In genomic region chr16:29807426-29808218, GRCh38 we compare ENCODE assay signal across 8 cellular contexts. TPM values are rescaled to one million over a fixed set of nuclear protein-coding genes. Genes with fewer than 3 reads are reported as not detected.
DNase-seq lines count a peak whose midpoint lies in the region.

No MANE protein-coding gene starts in this region.

- no CpG with 5 or more reads among the region's 69 CpGs for WGBS in neuronal stem cell (ENCODE audit: extremely low coverage in 2 of 2, insufficient read length in 2 of 2, insufficient replicate concordance in 1 of 2), 2 donors

- H3K36me3 ChIP-seq in MG63 (peaks cover 49% of the 10 kb centered on the region), SJSA1 (peaks cover 64% of the 10 kb centered on the region), neuronal stem cell (replicated peaks in 1 of 2; ENCODE audit: control insufficient read depth in 2 of 2, insufficient read depth in 2 of 2, low read length in 2 of 2) (peaks cover 35 to 58% of the 10 kb centered on the region in 2 donors), subcutaneous abdominal adipose tissue (ENCODE audit: control insufficient read depth in 5 of 5, insufficient read depth in 5 of 5, low read length in 5 of 5) (peaks cover 0 to 18% (median 15%) of the 10 kb centered on the region in 5 donors)

- peak overlapping the region; percentile 66 for H3K4ac ChIP-seq in neuronal stem cell (ENCODE audit: low read length)

- H3K27me3 Mint-ChIP-seq in activated naive CD4-positive, alpha-beta T cell treated with anti-CD3 and anti-CD28 coated beads for 36 hours (ENCODE audit: low read depth), result no peaks in the 10 kb centered on the region

- H3K4me3 ChIP-seq in MG63 (peak overlapping the region; percentile 72), SJSA1 (peak overlapping the region; percentile 58), neuronal stem cell (ENCODE audit: low read length in 2 of 2) (peak overlapping the region; percentile 64 to 93), subcutaneous abdominal adipose tissue (ENCODE audit: low read depth in 1 of 5, low read length in 5 of 5) (peak overlapping the region; percentile 54 to 70 (median 61))

- H2BK5ac ChIP-seq in neuronal stem cell (ENCODE audit: low read length), result peak overlapping the region; percentile 96

- peak overlapping the region; percentile 99 for H2AK5ac ChIP-seq in neuronal stem cell (ENCODE audit: low read depth, low read length)

- H2BK120ac ChIP-seq in neuronal stem cell (ENCODE audit: low read depth, low read length), result peak overlapping the region; percentile 87

- DNase-seq in NCI-H1417 (lab: John Stamatoyannopoulos, UW) (peak; percentile 70 to 95 (median 80)), NCI-H1417 treated with DMSO at 0.1 percent for 48 hours (lab: John Stamatoyannopoulos, UW) (no peak), MG63 (peak; percentile 96), SJSA1 (ENCODE audit: low read depth in 1 of 2, low spot score in 2 of 2) (peak; percentile 89 to 93), foreskin melanocyte (peak; percentile 91), neuronal stem cell (ENCODE audit: low spot score) (peak; percentile 77)
- DNase-seq in activated naive CD4-positive, alpha-beta T cell treated with anti-CD3 and anti-CD28 coated beads for 36 hours, result peak; percentile 93

- peak overlapping the region; percentile 10 for H4K8ac ChIP-seq in neuronal stem cell (ENCODE audit: low read depth, low read length)

- peaks cover 25% of the 10 kb centered on the region for H3K79me1 ChIP-seq in neuronal stem cell (ENCODE audit: low read depth, low read length)

- no peaks in the 10 kb centered on the region for H3K9me3 Mint-ChIP-seq in activated naive CD4-positive, alpha-beta T cell treated with anti-CD3 and anti-CD28 coated beads for 36 hours

- H3K27ac ChIP-seq in SJSA1, result peak overlapping the region; percentile 20
- H3K27ac ChIP-seq in neuronal stem cell (replicated peaks; ENCODE audit: low read length), result peak overlapping the region; percentile 93
- peak overlapping the region; percentile 70 for H3K27ac ChIP-seq in subcutaneous abdominal adipose tissue (ENCODE audit: low read depth, low read length)

- CTCF ChIA-PET in activated naive CD4-positive, alpha-beta T cell treated with anti-CD3 and anti-CD28 coated beads for 36 hours (lab: Charles Lee), result interaction anchor here (0.5 to 3.0 kb wide), 18 partner anchors 9 to 224 kb away, joined by 3 to 24 read pairs (median 4); partner anchors contain the start of genes ASPHD1, MVP and PAGR1

- no peaks in the 10 kb centered on the region for H3K27me3 ChIP-seq in MG63
- H3K27me3 ChIP-seq in SJSA1 (replicated peaks), result no peaks in the 10 kb centered on the region
- H3K27me3 ChIP-seq in neuronal stem cell (ENCODE audit: control insufficient read depth in 3 of 3, insufficient read depth in 3 of 3, low read depth in 1 of 3, low read length in 3 of 3), result no peaks in the 10 kb centered on the region
- H3K27me3 ChIP-seq in subcutaneous abdominal adipose tissue (ENCODE audit: control insufficient read depth in 5 of 5, insufficient read depth in 4 of 5, low read length in 5 of 5), result no peaks in the 10 kb centered on the region

- H4K91ac ChIP-seq in neuronal stem cell (ENCODE audit: low read depth, low read length, poor library complexity), result no peak overlapping the region

- H2BK12ac ChIP-seq in neuronal stem cell (ENCODE audit: low read length), result peak overlapping the region; percentile 33

- peaks cover 59% of the 10 kb centered on the region for H3K4me1 ChIP-seq in SJSA1 (replicated peaks)
- H3K4me1 ChIP-seq in neuronal stem cell (ENCODE audit: control insufficient read depth in 2 of 2, insufficient read depth in 1 of 2, low read depth in 1 of 2, low read length in 2 of 2), result peaks cover 37 to 40% of the 10 kb centered on the region in 2 donors
- H3K4me1 ChIP-seq in subcutaneous abdominal adipose tissue (ENCODE audit: control insufficient read depth in 5 of 5, insufficient read depth in 5 of 5, low read length in 5 of 5), result peaks cover 3 to 68% (median 60%) of the 10 kb centered on the region in 5 donors

- H3K36me3 Mint-ChIP-seq in activated naive CD4-positive, alpha-beta T cell treated with anti-CD3 and anti-CD28 coated beads for 36 hours (ENCODE audit: low read depth), result peaks cover 47% of the 10 kb centered on the region

- peak overlapping the region; percentile 99 for H3K4me3 Mint-ChIP-seq in activated naive CD4-positive, alpha-beta T cell treated with anti-CD3 and anti-CD28 coated beads for 36 hours

- peak overlapping the region; percentile 98 for H3K18ac ChIP-seq in neuronal stem cell (ENCODE audit: low read length)

- intact Hi-C loops in activated naive CD4-positive, alpha-beta T cell treated with anti-CD3 and anti-CD28 coated beads for 36 hours (cut with micrococcal nuclease), result loop anchor here (1.0 to 5.0 kb wide), 10 partner anchors 9 to 985 kb away; partner anchors contain the start of genes ALDOA, ATXN2L, C16orf54 and C16orf92

- H3K23ac ChIP-seq in neuronal stem cell (ENCODE audit: low read depth, low read length, poor library complexity), result peak overlapping the region; percentile 92

- peak overlapping the region; percentile 98 for H3K14ac ChIP-seq in neuronal stem cell (ENCODE audit: low read length)

- H2AFZ ChIP-seq in neuronal stem cell (ENCODE audit: low read length), result peak overlapping the region; percentile 15

- H3K27ac Mint-ChIP-seq in activated naive CD4-positive, alpha-beta T cell treated with anti-CD3 and anti-CD28 coated beads for 36 hours, result peak overlapping the region; percentile 99

- peak overlapping the region; percentile 91 for H3K4me2 ChIP-seq in neuronal stem cell (ENCODE audit: insufficient read depth, low read length, poor library complexity, severe bottlenecking)

- H3K9ac ChIP-seq in neuronal stem cell (ENCODE audit: low read depth, low read length, poor library complexity) (peak overlapping the region; percentile 98), subcutaneous abdominal adipose tissue (ENCODE audit: low read length in 5 of 5) (peak overlapping the region in 3 of 5 donors; percentile 68 to 75 (median 69))

- H2BK15ac ChIP-seq in neuronal stem cell (ENCODE audit: low read length), result peak overlapping the region; percentile 85

- H3K9me3 ChIP-seq in MG63 (no peaks in the 10 kb centered on the region), SJSA1 (replicated peaks) (no peaks in the 10 kb centered on the region), neuronal stem cell (replicated peaks in 1 of 2; ENCODE audit: control insufficient read depth in 2 of 2, insufficient read depth in 1 of 2, low read depth in 1 of 2, low read length in 2 of 2) (peaks cover 0 to 2% of the 10 kb centered on the region in 2 donors), subcutaneous abdominal adipose tissue (ENCODE audit: control insufficient read depth in 5 of 5, low read length in 5 of 5) (no peaks in the 10 kb centered on the region)

- H3K4me1 Mint-ChIP-seq in activated naive CD4-positive, alpha-beta T cell treated with anti-CD3 and anti-CD28 coated beads for 36 hours (ENCODE audit: low read depth), result peaks cover 50% of the 10 kb centered on the region

RNA-seq across cellular contexts. Expression of gene MAZ, which starts 1.3 kb away (rescaled TPM):
- 331 and 420 TPM in 2 replicates for total RNA-seq in MG63 (2014; rRNA removed; shearing (Covaris generic); ENCODE audit: low replicate concordance)
- 237 and 331 TPM in 2 replicates for total RNA-seq in SJSA1 (2014; rRNA removed; shearing (Covaris generic))
- 100 to 1,000 TPM; 290 to 330 TPM for total RNA-seq in activated naive CD4-positive, alpha-beta T cell treated with anti-CD3 and anti-CD28 coated beads for 36 hours
- 202 TPM for polyA plus RNA-seq in neuronal stem cell (2013, experiment 1 of 2)
- polyA plus RNA-seq in neuronal stem cell (2013, experiment 2 of 2), result 199 TPM

RNA-seq across cellular contexts. Expression of gene PRRT2, which starts 4.4 kb away (rescaled TPM):
- total RNA-seq in MG63 (2014; rRNA removed; shearing (Covaris generic); ENCODE audit: low replicate concordance), result not detected in 2 replicates
- total RNA-seq in SJSA1 (2014; rRNA removed; shearing (Covaris generic)), result 0.11 TPM in 1 of 2 replicates, not detected in the other
- total RNA-seq in activated naive CD4-positive, alpha-beta T cell treated with anti-CD3 and anti-CD28 coated beads for 36 hours, result under 1 TPM; 0.83 to 0.94 TPM
- polyA plus RNA-seq in neuronal stem cell (2013, experiment 1 of 2), result 75.9 TPM
- polyA plus RNA-seq in neuronal stem cell (2013, experiment 2 of 2), result 71.0 TPM

RNA-seq across cellular contexts. Expression of gene PAGR1, which starts 8.3 kb away (rescaled TPM):
- 90.0 and 113 TPM in 2 replicates for total RNA-seq in MG63 (2014; rRNA removed; shearing (Covaris generic); ENCODE audit: low replicate concordance)
- total RNA-seq in SJSA1 (2014; rRNA removed; shearing (Covaris generic)), result 39.3 and 66.0 TPM in 2 replicates
- 10 to 100 TPM; 16.9 to 19.3 TPM for total RNA-seq in activated naive CD4-positive, alpha-beta T cell treated with anti-CD3 and anti-CD28 coated beads for 36 hours
- 63.6 TPM for polyA plus RNA-seq in neuronal stem cell (2013, experiment 1 of 2)
- 61.9 TPM for polyA plus RNA-seq in neuronal stem cell (2013, experiment 2 of 2)

RNA-seq across cellular contexts. Expression of gene MVP, which starts 12.6 kb away (rescaled TPM):
- 77.1 and 147 TPM in 2 replicates for total RNA-seq in MG63 (2014; rRNA removed; shearing (Covaris generic); ENCODE audit: low replicate concordance)
- total RNA-seq in SJSA1 (2014; rRNA removed; shearing (Covaris generic)), result 138 and 149 TPM in 2 replicates
- total RNA-seq in activated naive CD4-positive, alpha-beta T cell treated with anti-CD3 and anti-CD28 coated beads for 36 hours, result 10 to 100 TPM; 84.1 to 86.9 TPM
- 6.3 TPM for polyA plus RNA-seq in neuronal stem cell (2013, experiment 1 of 2)
- polyA plus RNA-seq in neuronal stem cell (2013, experiment 2 of 2), result 5.6 TPM

RNA-seq across cellular contexts. Expression of gene KIF22, which starts 17.1 kb away (rescaled TPM):
- 74.9 and 134 TPM in 2 replicates for total RNA-seq in MG63 (2014; rRNA removed; shearing (Covaris generic); ENCODE audit: low replicate concordance)
- 95.3 and 137 TPM in 2 replicates for total RNA-seq in SJSA1 (2014; rRNA removed; shearing (Covaris generic))
- 100 to 1,000 TPM; 201 to 209 TPM for total RNA-seq in activated naive CD4-positive, alpha-beta T cell treated with anti-CD3 and anti-CD28 coated beads for 36 hours
- polyA plus RNA-seq in neuronal stem cell (2013, experiment 1 of 2), result 110 TPM
- 109 TPM for polyA plus RNA-seq in neuronal stem cell (2013, experiment 2 of 2)

Comparison
In these comparisons a context has a peak if more than half of its experiments do, and no peak if none do; other contexts are left out.
1. H3K27ac ChIP-seq: peak in every context shown above with its lines; median percentile 93 in neuronal stem cell; 70 in subcutaneous abdominal adipose tissue; 20 in SJSA1.